ENCODE assay signal across 8 cellular contexts in genomic region chr7:100887186-100887954, GRCh38.
A peak's percentile ranks its signal among the peaks of the same experiment; 100 is the strongest.
DNase-seq lines count a peak whose midpoint lies in the region; ATAC-seq and TF ChIP-seq lines count a peak whose summit lies in the region.

No MANE protein-coding gene starts in this region.

- H2AFZ ChIP-seq in SU-DHL-6 (ENCODE audit: low read depth, low read length, severe bottlenecking) = no peak overlapping the region

- no peaks in the 10 kb centered on the region for H3K27me3 ChIP-seq in SU-DHL-6 (ENCODE audit: low read length)

- H4K20me1 ChIP-seq in SU-DHL-6 (ENCODE audit: low read depth, low read length) = no peaks in the 10 kb centered on the region

- no peak for TF ChIP-seq CTCF in SU-DHL-6 (IDR thresholded peaks at IDR 0.05; ENCODE audit: insufficient read depth, low read length, poor library complexity, severe bottlenecking)

- DNase-seq in stimulated activated CD4-positive, alpha-beta T cell treated with anti-CD3 and anti-CD28 coated beads, Interleukin-4, amount 100 ng/mL, for 24 hours = peak; percentile 55
- DNase-seq in NCI-H2171 treated with DMSO at 0.1 percent for 48 hours (lab: John Stamatoyannopoulos, UW) (no peak), NCI-H1417 treated with DMSO at 0.1 percent for 48 hours (lab: John Stamatoyannopoulos, UW) (no peak)

- peak overlapping the region; percentile 25 for H3K4me3 Mint-ChIP-seq in dendritic cell treated with granulocyte-macrophage colony-stimulating factor and Interleukin-4, amounts not matched to agents 40 ng/mL and 50 ng/mL, for 4 days

- H3K27ac Mint-ChIP-seq in dendritic cell treated with granulocyte-macrophage colony-stimulating factor and Interleukin-4, amounts not matched to agents 40 ng/mL and 50 ng/mL, for 4 days = peak overlapping the region; percentile 78

- peak overlapping the region; percentile 95 for H3K4me3 ChIP-seq in SU-DHL-6 (ENCODE audit: insufficient read depth, low read length, poor library complexity, severe bottlenecking)

- H3K36me3 ChIP-seq in SU-DHL-6 (ENCODE audit: low read length) = peaks cover 16% of the 10 kb centered on the region

- peaks cover 23% of the 10 kb centered on the region for H3K79me2 ChIP-seq in SU-DHL-6 (ENCODE audit: insufficient read depth, low read length)

- intact Hi-C loops in dendritic cell treated with granulocyte-macrophage colony-stimulating factor and Interleukin-4, amounts not matched to agents 40 ng/mL and 50 ng/mL, for 4 days (cut with micrococcal nuclease) = loop anchor here (1.0 kb wide), 1 partner anchor 12 kb away; the partner anchor contains the start of gene SRRT

- no peaks in the 10 kb centered on the region for H3K9me2 ChIP-seq in SU-DHL-6 (replicated peaks; ENCODE audit: insufficient read depth, low read length)

- peaks cover 64% of the 10 kb centered on the region for H3K36me3 Mint-ChIP-seq in dendritic cell treated with granulocyte-macrophage colony-stimulating factor and Interleukin-4, amounts not matched to agents 40 ng/mL and 50 ng/mL, for 4 days (ENCODE audit: low read depth)

- H3K4me1 Mint-ChIP-seq in dendritic cell treated with granulocyte-macrophage colony-stimulating factor and Interleukin-4, amounts not matched to agents 40 ng/mL and 50 ng/mL, for 4 days (ENCODE audit: low read depth) = peaks cover 72% of the 10 kb centered on the region

- no peaks in the 10 kb centered on the region for H3K9me3 ChIP-seq in SU-DHL-6 (ENCODE audit: insufficient read depth, low read length)

- ATAC-seq in GM18907 (IDR thresholded peaks at IDR 0.05; ENCODE audit: unreplicated experiment) = peak; percentile 44
- peak; percentile 43 for ATAC-seq in HG03103 (IDR thresholded peaks at IDR 0.05; ENCODE audit: low read depth, unreplicated experiment)
- ATAC-seq in HG02938 (IDR thresholded peaks at IDR 0.05; ENCODE audit: unreplicated experiment) = no peak

- H3F3A ChIP-seq in SU-DHL-6 (ENCODE audit: insufficient read depth) = peaks cover 29% of the 10 kb centered on the region

- no peaks in the 10 kb centered on the region for H3K9me3 Mint-ChIP-seq in dendritic cell treated with granulocyte-macrophage colony-stimulating factor and Interleukin-4, amounts not matched to agents 40 ng/mL and 50 ng/mL, for 4 days

- peak overlapping the region; percentile 97 for H3K9ac ChIP-seq in SU-DHL-6 (ENCODE audit: low read length)

- peak overlapping the region; percentile 83 for H3K27ac ChIP-seq in SU-DHL-6 (ENCODE audit: low read depth, low read length)

- H3K4me2 ChIP-seq in SU-DHL-6 (ENCODE audit: low read depth, low read length, poor library complexity, severe bottlenecking) = peak overlapping the region; percentile 61

- H3K27me3 Mint-ChIP-seq in dendritic cell treated with granulocyte-macrophage colony-stimulating factor and Interleukin-4, amounts not matched to agents 40 ng/mL and 50 ng/mL, for 4 days = peaks cover 23% of the 10 kb centered on the region
